Comparison of ENCODE assay signal across 8 cellular contexts in genomic region chr14:72948481-72949138, GRCh38. TPM values are rescaled to one million over a fixed set of nuclear protein-coding genes. Genes with fewer than 3 reads are reported as not detected.
DNase-seq lines count a peak whose midpoint lies in the region; ATAC-seq and TF ChIP-seq lines count a peak whose summit lies in the region.

No MANE protein-coding gene starts in this region.

- peaks cover 45 to 67% of the 10 kb centered on the region in 2 experiments for H3K36me3 ChIP-seq in mesenchymal stem cell (ENCODE audit: control insufficient read depth in 1 of 2, insufficient read depth in 2 of 2, low read depth in 1 of 2, low read length in 2 of 2)

- H3K27ac ChIP-seq in dorsolateral prefrontal cortex, result no peak overlapping the region
- H3K27ac ChIP-seq in mesenchymal stem cell (ENCODE audit: low read length, poor library complexity, severe bottlenecking), result no peak overlapping the region

- intact Hi-C loops in dorsolateral prefrontal cortex (cut with DNase I), result loop anchor here (2.0 to 5.0 kb wide), 2 partner anchors 41 to 432 kb away; no protein-coding TSS in a partner anchor

- H3K79me1 ChIP-seq in mesenchymal stem cell (replicated peaks; ENCODE audit: low read length, poor library complexity, severe bottlenecking), result peaks cover 11% of the 10 kb centered on the region

- H3K9me3 ChIP-seq in mesenchymal stem cell (ENCODE audit: control insufficient read depth, low read length), result no peaks in the 10 kb centered on the region

- H3K4ac ChIP-seq in mesenchymal stem cell (ENCODE audit: low read depth in 1 of 2, low read length in 2 of 2), result no peak overlapping the region

- H3K18ac ChIP-seq in mesenchymal stem cell (ENCODE audit: low read depth in 1 of 2, low read length in 2 of 2), result no peak overlapping the region

- no peak overlapping the region for H2BK5ac ChIP-seq in mesenchymal stem cell (ENCODE audit: low read depth, low read length, poor library complexity, severe bottlenecking)

- H2BK12ac ChIP-seq in mesenchymal stem cell (ENCODE audit: low read length in 2 of 2), result no peak overlapping the region

- WGBS in mesenchymal stem cell, result 3% methylated on average over 3 of the region's 5 CpGs

- H3K23ac ChIP-seq in mesenchymal stem cell (ENCODE audit: low read length in 2 of 2), result no peak overlapping the region

- no peak overlapping the region for H3K14ac ChIP-seq in mesenchymal stem cell (ENCODE audit: low read length in 2 of 2)

- ATAC-seq in GM18867 (IDR thresholded peaks at IDR 0.05; ENCODE audit: unreplicated experiment), result no peak

- TF ChIP-seq CTCF in dorsolateral prefrontal cortex (IDR thresholded peaks at IDR 0.05 in 54 of 56, conservative IDR thresholded peaks at IDR 0.05 in 2 of 56; ENCODE audit: low read depth in 1 of 56, partially characterized antibody in 56 of 56), result peak; percentile 72 to 97 (median 89)

- H2BK120ac ChIP-seq in mesenchymal stem cell (ENCODE audit: low read depth, low read length), result no peak overlapping the region

- peaks cover 5% of the 10 kb centered on the region for H3K4me1 ChIP-seq in mesenchymal stem cell (ENCODE audit: control insufficient read depth, insufficient read depth, low read depth, low read length)

- DNase-seq in NCI-H510A treated with DMSO at 0.1 percent for 48 hours (lab: John Stamatoyannopoulos, UW) (peak; percentile 48), NCI-H510A (lab: John Stamatoyannopoulos, UW) (no peak), NCI-H2227 treated with DMSO at 0.1 percent for 48 hours (lab: John Stamatoyannopoulos, UW) (peak; percentile 55), dorsolateral prefrontal cortex (peak; percentile 66 to 88 (median 76)), mesenchymal stem cell (peak; percentile 63)
- peak; percentile 56 to 65 for DNase-seq in activated CD4-positive, alpha-beta T cell treated with anti-CD3 and anti-CD28 coated beads, Interleukin-2, amount 50 U/mL, for 4 hours
- DNase-seq in stimulated activated CD8-positive, alpha-beta memory T cell treated with anti-CD3 and anti-CD28 coated beads, Interleukin-4, amount 100 ng/mL, for 1 hour (ENCODE audit: low read depth in 2 of 2, low spot score in 1 of 2), result peak; percentile 35 to 45

- H2AK5ac ChIP-seq in mesenchymal stem cell (ENCODE audit: low read length, severe bottlenecking), result no peak overlapping the region

- H4K8ac ChIP-seq in mesenchymal stem cell (ENCODE audit: low read length), result no peak overlapping the region

- H3K27me3 ChIP-seq in dorsolateral prefrontal cortex (no peaks in the 10 kb centered on the region), mesenchymal stem cell (ENCODE audit: control insufficient read depth in 1 of 2, insufficient read depth in 1 of 2, low read length in 2 of 2) (no peaks in the 10 kb centered on the region)

- H3K4me2 ChIP-seq in mesenchymal stem cell (ENCODE audit: low read length, poor library complexity, severe bottlenecking), result no peak overlapping the region

- no peak overlapping the region for H3K4me3 ChIP-seq in dorsolateral prefrontal cortex
- no peak overlapping the region for H3K4me3 ChIP-seq in mesenchymal stem cell (ENCODE audit: insufficient read depth in 1 of 2, low read depth in 1 of 2, low read length in 2 of 2)

- H2BK15ac ChIP-seq in mesenchymal stem cell (ENCODE audit: low read depth, poor library complexity, severe bottlenecking), result no peak overlapping the region

- no peak overlapping the region for H2AFZ ChIP-seq in mesenchymal stem cell (ENCODE audit: low read depth, low read length)

- H3K9ac ChIP-seq in mesenchymal stem cell (ENCODE audit: low read length), result no peak overlapping the region

- no peak overlapping the region for H4K91ac ChIP-seq in mesenchymal stem cell (ENCODE audit: low read length)

RNA-seq across cellular contexts. Expression of gene DCAF4, which starts 22.3 kb away (rescaled TPM):
- total RNA-seq in dorsolateral prefrontal cortex, result 10 to 100 TPM in 119 of 120 experiments, 1 to 10 TPM in 1; 7.9 to 32.3 (median 20.1) TPM
- 21.1 TPM for polyA plus RNA-seq in mesenchymal stem cell (2013, experiment 1 of 2)
- 23.4 TPM for polyA plus RNA-seq in mesenchymal stem cell (2013, experiment 2 of 2)

RNA-seq across cellular contexts. Expression of gene DPF3, which starts 54.7 kb away (rescaled TPM):
- total RNA-seq in dorsolateral prefrontal cortex, result 10 to 100 TPM; 11.7 to 36.8 (median 19.0) TPM
- polyA plus RNA-seq in mesenchymal stem cell (2013, experiment 1 of 2), result 1.0 TPM
- 0.90 TPM for polyA plus RNA-seq in mesenchymal stem cell (2013, experiment 2 of 2)
